22 cellular contexts compared by ENCODE assay signal in the genomic region with DNA sequence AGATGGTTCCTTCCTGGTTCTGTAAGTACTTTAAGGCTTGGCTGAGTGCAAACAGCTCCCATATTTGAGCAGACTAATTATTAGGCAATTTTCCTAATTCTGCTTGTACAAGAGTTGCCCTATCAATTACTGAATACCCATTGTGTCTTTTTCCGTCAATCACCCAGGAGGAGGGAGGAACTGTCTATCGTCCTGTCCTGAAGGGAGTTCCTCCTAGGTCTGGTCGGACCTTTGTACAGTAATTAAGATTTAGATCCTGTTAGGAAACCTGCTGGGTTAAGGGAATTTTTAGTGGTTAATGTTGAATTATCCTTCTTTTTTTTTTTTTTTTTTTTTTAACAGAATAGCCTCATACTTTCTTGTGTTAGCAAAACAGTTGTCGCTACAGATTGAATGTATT.
"Had no signal": no experiment of that assay in that cellular context is flagged by ENCODE, and none has a peak within 500 bp of the region (broad histone marks: within the 10 kb centered on the region; RNA-seq: fewer than 3 reads in every experiment).

No MANE protein-coding gene starts in this region.

- H3K36me3 ChIP-seq: heart left ventricle, left ventricle myocardium inferior, lower lobe of right lung, thoracic aorta, transverse colon had no signal

- DNase-seq: cortex of kidney; dorsolateral prefrontal cortex; effector CD8-positive, alpha-beta T cell; heart left ventricle; hippocampal formation; left ventricle myocardium inferior; lower lobe of right lung; midbrain; naive B cell; psoas muscle; retina; stimulated activated CD4-positive, alpha-beta T cell treated with anti-CD3 and anti-CD28 coated beads, Interleukin-2, amount 100 ng/mL, for 24 hours; stimulated activated CD4-positive, alpha-beta T cell treated with anti-CD3 and anti-CD28 coated beads, Interleukin-4, amount 100 ng/mL, for 4 hours; stimulated activated naive CD4-positive, alpha-beta T cell; stomach; substantia nigra; transverse colon had no signal

- H3K27ac ChIP-seq: dorsolateral prefrontal cortex, heart left ventricle, left ventricle myocardium inferior, lower lobe of right lung, parathyroid adenoma, psoas muscle, stomach, thoracic aorta, transverse colon had no signal

- H2AFZ ChIP-seq: parathyroid adenoma had no signal

- H3K4me3 ChIP-seq: dorsolateral prefrontal cortex, heart left ventricle, left ventricle myocardium inferior, lower lobe of right lung, psoas muscle, stomach, thoracic aorta, transverse colon had no signal

- H3K27me3 Mint-ChIP-seq: memory B cell, naive B cell had no signal

- H3K4me1 ChIP-seq: parathyroid adenoma had no signal

- H3K4me3 Mint-ChIP-seq: memory B cell, nephron had no signal

- H3K27me3 ChIP-seq: dorsolateral prefrontal cortex, heart left ventricle, stomach, transverse colon had no signal

- ATAC-seq: heart left ventricle, lower lobe of right lung, psoas muscle, sciatic nerve had no signal

- H3K9ac ChIP-seq: parathyroid adenoma had no signal

- H3K9me3 ChIP-seq: lower lobe of right lung, thoracic aorta, transverse colon had no signal
